In the genomic region with DNA sequence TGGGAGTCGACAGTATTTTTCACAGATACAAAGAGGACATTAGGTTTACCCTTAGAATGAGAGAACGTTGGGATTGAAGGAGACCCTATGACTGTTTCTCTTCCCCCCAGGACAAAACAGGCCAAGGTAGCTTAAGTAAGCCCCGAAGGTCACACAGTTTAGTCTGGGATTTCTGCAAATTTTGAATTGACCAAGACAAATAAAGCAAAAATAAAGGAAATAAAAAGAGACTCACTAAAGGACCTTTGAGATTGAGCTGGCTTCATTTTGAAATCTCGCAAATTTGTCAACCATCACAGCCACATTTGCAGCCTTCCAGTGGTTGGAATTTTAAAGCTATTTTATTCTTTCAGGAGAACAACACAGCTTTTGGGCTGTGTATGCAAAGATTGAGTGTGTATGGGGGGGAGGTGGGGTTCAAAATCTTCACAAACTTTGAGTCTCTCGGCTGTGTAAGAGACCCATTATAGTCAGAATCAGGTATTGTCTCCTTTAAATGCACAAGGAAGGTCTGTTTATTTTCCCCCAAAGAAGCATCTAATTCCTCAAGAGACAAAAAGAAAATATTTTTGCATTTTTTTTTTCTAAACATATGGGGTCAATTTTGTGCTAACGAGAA, we compare ENCODE assay signal across 8 cellular contexts. TPM values are rescaled to one million over a fixed set of nuclear protein-coding genes. Genes with fewer than 3 reads are reported as not detected.
A peak's percentile ranks its signal among the peaks of the same experiment; 100 is the strongest.
DNase-seq lines count a peak whose midpoint lies in the region; ATAC-seq and TF ChIP-seq lines count a peak whose summit lies in the region.

No MANE protein-coding gene starts in this region.

- POLR2A ChIA-PET in CD8-positive, alpha-beta T cell (lab: Charles Lee) = interaction anchor here (0.7 to 15.2 kb wide), 24 partner anchors 7 to 755 kb away, joined by 3 to 559 read pairs (median 6); partner anchors contain the start of genes OFD1 and TRAPPC2

- ATAC-seq in CD8-positive, alpha-beta T cell = no peak
- no peak for ATAC-seq in GM18907 (IDR thresholded peaks at IDR 0.05; ENCODE audit: unreplicated experiment)

- H3K4me3 ChIP-seq in CD8-positive, alpha-beta T cell (ENCODE audit: low read depth, low read length) = peak overlapping the region; percentile 77
- no peak overlapping the region for H3K4me3 ChIP-seq in HUES64 (ENCODE audit: low read length)
- no peak overlapping the region for H3K4me3 ChIP-seq in brain microvascular endothelial cell (ENCODE audit: low read depth, low read length)

- CTCF ChIA-PET in CD8-positive, alpha-beta T cell (lab: Charles Lee) = interaction anchor here (0.9 to 7.8 kb wide), 14 partner anchors 20 to 509 kb away, joined by 4 to 66 read pairs (median 8); no protein-coding TSS in a partner anchor

- H3K9me3 ChIP-seq in CD8-positive, alpha-beta T cell (ENCODE audit: low read length) = no peaks in the 10 kb centered on the region
- H3K9me3 ChIP-seq in HUES64 (ENCODE audit: insufficient read depth, low read depth, low read length) = no peaks in the 10 kb centered on the region

- peaks cover 48% of the 10 kb centered on the region for H3K4me1 Mint-ChIP-seq in CD8-positive, alpha-beta T cell (ENCODE audit: low read depth)
- H3K4me1 Mint-ChIP-seq in nephron progenitor cell = peaks cover 36% of the 10 kb centered on the region

- H3K27ac ChIP-seq in CD8-positive, alpha-beta T cell (ENCODE audit: low read depth, low read length) = peak overlapping the region; percentile 99
- peak overlapping the region; percentile 57 for H3K27ac ChIP-seq in HUES64 (ENCODE audit: low read depth, low read length)
- peak overlapping the region; percentile 93 for H3K27ac ChIP-seq in brain microvascular endothelial cell

- no peak for TF ChIP-seq CTCF in CD8-positive, alpha-beta T cell (IDR thresholded peaks at IDR 0.05)
- no peak for TF ChIP-seq CTCF in brain microvascular endothelial cell (IDR thresholded peaks at IDR 0.05; ENCODE audit: low read depth, low read length, missing control alignments)
- no peak for TF ChIP-seq CTCF in nephron progenitor cell (IDR thresholded peaks at IDR 0.05)

- H3K9ac ChIP-seq in HUES64 (ENCODE audit: low read depth, low read length) = peak overlapping the region; percentile 99; the same call in 1 of the 2 replicates

- H3K4me1 ChIP-seq in CD8-positive, alpha-beta T cell (ENCODE audit: insufficient read depth, low read length) = peaks cover 47% of the 10 kb centered on the region
- H3K4me1 ChIP-seq in HUES64 (ENCODE audit: insufficient read depth, low read length) = peaks cover 21% of the 10 kb centered on the region

- H3K27me3 Mint-ChIP-seq in CD8-positive, alpha-beta T cell (ENCODE audit: low read depth) = no peaks in the 10 kb centered on the region
- peaks cover 6% of the 10 kb centered on the region for H3K27me3 Mint-ChIP-seq in nephron progenitor cell (ENCODE audit: low read depth, poor library complexity)

- WGBS in HUES64 = 71% methylated on average over 3 of the region's 6 CpGs

- intact Hi-C loops in CD8-positive, alpha-beta T cell (cut with DNase I, micrococcal nuclease) = loop anchor here (2.0 to 10.0 kb wide), 3 partner anchors 33 to 1214 kb away; no protein-coding TSS in a partner anchor

- no peaks in the 10 kb centered on the region for H3K27me3 ChIP-seq in CD8-positive, alpha-beta T cell (ENCODE audit: insufficient read depth, low read length)
- H3K27me3 ChIP-seq in HUES64 (ENCODE audit: insufficient read depth, low read length) = no peaks in the 10 kb centered on the region
- H3K27me3 ChIP-seq in brain microvascular endothelial cell (replicated peaks) = no peaks in the 10 kb centered on the region

- no peaks in the 10 kb centered on the region for H3K9me3 Mint-ChIP-seq in CD8-positive, alpha-beta T cell
- peaks cover 43% of the 10 kb centered on the region for H3K9me3 Mint-ChIP-seq in nephron progenitor cell

- H3K36me3 ChIP-seq in CD8-positive, alpha-beta T cell (ENCODE audit: insufficient read depth, low read length) = peaks cover 22% of the 10 kb centered on the region
- H3K36me3 ChIP-seq in HUES64 (ENCODE audit: insufficient read depth, low read length) (peaks cover 14% of the 10 kb centered on the region), brain microvascular endothelial cell (replicated peaks) (peaks cover 23% of the 10 kb centered on the region)

- no peak for DNase-seq in CD8-positive, alpha-beta T cell
- no peak for DNase-seq in brain microvascular endothelial cell
- DNase-seq in nephron progenitor cell = no peak
- DNase-seq in Ammon's horn (ENCODE audit: low spot score) = no peak
- DNase-seq in NCI-H2081 (lab: John Stamatoyannopoulos, UW) = no peak
- no peak for DNase-seq in NCI-H1694 treated with DMSO at 0.1 percent for 48 hours (lab: John Stamatoyannopoulos, UW)

- in situ Hi-C loops in brain microvascular endothelial cell (cut with HindIII; ENCODE audit: low pct_ligation_motif_present, low sequenced_read_pairs) = no loop called here

- H3K4me3 Mint-ChIP-seq in CD8-positive, alpha-beta T cell = peak overlapping the region; percentile 96
- peak overlapping the region; percentile 97 for H3K4me3 Mint-ChIP-seq in nephron progenitor cell

- peaks cover 37% of the 10 kb centered on the region for H3K36me3 Mint-ChIP-seq in CD8-positive, alpha-beta T cell
- H3K36me3 Mint-ChIP-seq in nephron progenitor cell (ENCODE audit: low read depth) = peaks cover 19% of the 10 kb centered on the region

- peak overlapping the region; percentile 99 for H3K27ac Mint-ChIP-seq in CD8-positive, alpha-beta T cell
- H3K27ac Mint-ChIP-seq in nephron progenitor cell = no peak overlapping the region

RNA-seq across cellular contexts. Expression of gene TMSB4X, which starts 4.2 kb away (rescaled TPM):
- total RNA-seq in CD8-positive, alpha-beta T cell = 1,000 to 10,000 TPM; 2,374 to 2,465 TPM
- polyA plus RNA-seq in HUES64 (2013, experiment 1 of 2) = 2,123 TPM
- 2,317 TPM for polyA plus RNA-seq in HUES64 (2013, experiment 2 of 2)
